In genomic region chr11:118529584-118530175, GRCh38 we compare ENCODE assay signal across 8 cellular contexts. TPM values are rescaled to one million over a fixed set of nuclear protein-coding genes. Genes with fewer than 3 reads are reported as not detected.
DNase-seq lines count a peak whose midpoint lies in the region; ATAC-seq and TF ChIP-seq lines count a peak whose summit lies in the region.

No MANE protein-coding gene starts in this region.

- peak overlapping the region; percentile 66 to 86 (median 73) for H3K9ac ChIP-seq in skeletal muscle tissue (ENCODE audit: low read depth in 1 of 3, low read length in 3 of 3)

- H3K4me3 ChIP-seq in SJCRH30: peak overlapping the region; percentile 79
- peak overlapping the region; percentile 69 to 80 for H3K4me3 ChIP-seq in foreskin fibroblast (ENCODE audit: low read depth in 1 of 2, low read length in 2 of 2)
- peak overlapping the region; percentile 69 to 82 (median 82) for H3K4me3 ChIP-seq in skeletal muscle tissue (ENCODE audit: low read length in 3 of 3)

- H3K9me3 ChIP-seq in SJCRH30 (replicated peaks) (no peaks in the 10 kb centered on the region), skeletal muscle tissue (ENCODE audit: control insufficient read depth in 3 of 3, low read length in 3 of 3) (no peaks in the 10 kb centered on the region)

- no peak for ATAC-seq in HG03039 (IDR thresholded peaks at IDR 0.05; ENCODE audit: unreplicated experiment)
- ATAC-seq in HG03457 (IDR thresholded peaks at IDR 0.05; ENCODE audit: unreplicated experiment): no peak

- TF ChIP-seq CTCF in foreskin fibroblast (IDR thresholded peaks at IDR 0.05; ENCODE audit: low read depth, low read length): no peak

- DNase-seq in NCI-H1105 treated with DMSO at 0.1 percent for 48 hours (lab: John Stamatoyannopoulos, UW): peak; percentile 56
- DNase-seq in NCI-H1105 (lab: John Stamatoyannopoulos, UW): no peak
- DNase-seq in SJCRH30: peak in 1 of 2 experiments; percentile 21
- no peak for DNase-seq in foreskin fibroblast
- DNase-seq in AG08395 (ENCODE audit: low spot score): no peak

- H3K36me3 ChIP-seq in SJCRH30: no peaks in the 10 kb centered on the region
- H3K36me3 ChIP-seq in skeletal muscle tissue (ENCODE audit: control insufficient read depth in 3 of 3, insufficient read depth in 3 of 3, low read length in 3 of 3): peaks cover 2 to 5% (median 5%) of the 10 kb centered on the region in 3 donors

- peak overlapping the region; percentile 87 for H3K27ac ChIP-seq in SJCRH30
- H3K27ac ChIP-seq in skeletal muscle tissue (ENCODE audit: low read depth, low read length): no peak overlapping the region

- H3K4me1 ChIP-seq in SJCRH30 (peaks cover 27% of the 10 kb centered on the region), skeletal muscle tissue (ENCODE audit: control insufficient read depth in 3 of 3, insufficient read depth in 3 of 3, low read length in 3 of 3) (peaks cover 22 to 32% (median 23%) of the 10 kb centered on the region in 3 donors)

- H3K27me3 ChIP-seq in SJCRH30: no peaks in the 10 kb centered on the region
- no peaks in the 10 kb centered on the region for H3K27me3 ChIP-seq in skeletal muscle tissue (ENCODE audit: control insufficient read depth in 3 of 3, insufficient read depth in 3 of 3, low read length in 3 of 3)

RNA-seq across cellular contexts. Expression of gene TMEM25, which starts 1.3 kb away (rescaled TPM):
- total RNA-seq in SJCRH30 (2014; rRNA removed; shearing (Covaris generic)): 8.5 and 8.7 TPM in 2 replicates
- total RNA-seq in skeletal muscle tissue: 8.9 TPM

RNA-seq across cellular contexts. Expression of gene TTC36, which starts 2.4 kb away (rescaled TPM):
- total RNA-seq in SJCRH30 (2014; rRNA removed; shearing (Covaris generic)): 0.47 TPM in 1 of 2 replicates, not detected in the other
- 1.0 TPM for total RNA-seq in skeletal muscle tissue

RNA-seq across cellular contexts. Expression of gene IFT46, which starts 36.1 kb away (rescaled TPM):
- 16.0 and 17.2 TPM in 2 replicates for total RNA-seq in SJCRH30 (2014; rRNA removed; shearing (Covaris generic))
- 26.6 TPM for total RNA-seq in skeletal muscle tissue

RNA-seq across cellular contexts. Expression of gene ARCN1, which starts 42.5 kb away (rescaled TPM):
- total RNA-seq in SJCRH30 (2014; rRNA removed; shearing (Covaris generic)): 135 and 143 TPM in 2 replicates
- total RNA-seq in skeletal muscle tissue: 61.1 TPM
